ENCODE assay signal across 13 cellular contexts in genomic region chr11:34788642-34789041, GRCh38.
DNase-seq lines count a peak whose midpoint lies in the region; ATAC-seq and TF ChIP-seq lines count a peak whose summit lies in the region.
"Had no signal": no experiment of that assay in that cellular context is flagged by ENCODE, and none has a peak within 500 bp of the region (broad histone marks: within the 10 kb centered on the region; RNA-seq: fewer than 3 reads in every experiment).

No MANE protein-coding gene starts in this region.

- no peaks in the 10 kb centered on the region for H3K36me3 ChIP-seq in esophagus (ENCODE audit: control insufficient read depth in 2 of 2, insufficient read depth in 2 of 2, low read length in 1 of 2)
- H3K36me3 ChIP-seq: BLaER1 had no signal

- in situ Hi-C loops in GM13977 (cut with MboI; ENCODE audit: low pct_unique_long_range_greater_than_20kb, low sequenced_read_pairs, unreplicated experiment): no loop called here

- H3K4me1 ChIP-seq in esophagus (ENCODE audit: control insufficient read depth in 2 of 2, insufficient read depth in 2 of 2, low read length in 1 of 2): peaks cover 0 to 3% of the 10 kb centered on the region in 2 donors

- H3K4me3 Mint-ChIP-seq in progenitor cell of endocrine pancreas (ENCODE audit: low read depth): no peak overlapping the region
- H3K4me3 Mint-ChIP-seq: CD8-positive, alpha-beta memory T cell had no signal

- WGBS in esophagus, 2 donors: 67 to 86% methylated on average over 2 of the region's 2 CpGs

- no peak overlapping the region for H3K4me3 ChIP-seq in esophagus (ENCODE audit: low read depth in 1 of 2, low read length in 2 of 2)
- H3K4me3 ChIP-seq: BLaER1 had no signal

- peaks cover 48% of the 10 kb centered on the region for H3K4me1 Mint-ChIP-seq in progenitor cell of endocrine pancreas (ENCODE audit: low read depth)
- H3K4me1 Mint-ChIP-seq: CD8-positive, alpha-beta memory T cell had no signal

- peaks cover 26% of the 10 kb centered on the region for H3K36me3 Mint-ChIP-seq in progenitor cell of endocrine pancreas (ENCODE audit: insufficient read depth)
- H3K36me3 Mint-ChIP-seq: CD8-positive, alpha-beta memory T cell had no signal

- H3K27ac ChIP-seq in esophagus (ENCODE audit: low read depth in 2 of 2, low read length in 1 of 2): peak overlapping the region; percentile 57 to 79
- H3K27ac ChIP-seq: BLaER1 had no signal

- H3K9me3 ChIP-seq in esophagus (ENCODE audit: control insufficient read depth in 2 of 2, insufficient read depth in 1 of 2, low read depth in 1 of 2, low read length in 1 of 2): no peaks in the 10 kb centered on the region

- H3K27me3 ChIP-seq in esophagus (ENCODE audit: control insufficient read depth in 1 of 2, insufficient read depth in 2 of 2, low read length in 2 of 2): no peaks in the 10 kb centered on the region
- H3K27me3 ChIP-seq: BLaER1 had no signal

- H3K27me3 Mint-ChIP-seq in progenitor cell of endocrine pancreas: no peaks in the 10 kb centered on the region

- TF ChIP-seq CTCF in progenitor cell of endocrine pancreas (IDR thresholded peaks at IDR 0.05; ENCODE audit: unreplicated experiment) (no peak), GM13977 (IDR thresholded peaks at IDR 0.05; ENCODE audit: extremely low read depth, insufficient read depth, missing control alignments) (no peak)

- DNase-seq in NCI-H1417 (lab: John Stamatoyannopoulos, UW) (peak in 2 of 3 experiments; percentile 48 to 59), NCI-H1417 treated with DMSO at 0.1 percent for 48 hours (lab: John Stamatoyannopoulos, UW) (no peak), NCI-H69 (lab: John Stamatoyannopoulos, UW) (peak; percentile 96), progenitor cell of endocrine pancreas (ENCODE audit: low spot score, unreplicated experiment) (no peak), DMS 273 (lab: John Stamatoyannopoulos, UW; ENCODE audit: unreplicated experiment) (no peak), GM13977 (ENCODE audit: low spot score) (no peak)
- DNase-seq: 8988T; CD8-positive, alpha-beta memory T cell; KG1; NCI-H510A treated with DMSO at 0.1 percent for 48 hours had no signal

- peak overlapping the region; percentile 62 for H3K27ac Mint-ChIP-seq in progenitor cell of endocrine pancreas

- ATAC-seq in GM19467 (IDR thresholded peaks at IDR 0.05; ENCODE audit: unreplicated experiment): no peak

- H3K9me3 Mint-ChIP-seq in progenitor cell of endocrine pancreas (ENCODE audit: low read depth): peaks cover 12% of the 10 kb centered on the region

Comparison
In these comparisons a context has a peak if more than half of its experiments do, and no peak if none do; other contexts are left out.
1. DNase-seq: peak in NCI-H1417 (2 of 3) and NCI-H69 (single experiment); none in NCI-H1417 treated with DMSO at 0.1 percent for 48 hours (single experiment), progenitor cell of endocrine pancreas (single experiment), DMS 273 (single experiment) and GM13977 (single experiment).